Comparison of ENCODE assay signal across 8 cellular contexts in the genomic region with DNA sequence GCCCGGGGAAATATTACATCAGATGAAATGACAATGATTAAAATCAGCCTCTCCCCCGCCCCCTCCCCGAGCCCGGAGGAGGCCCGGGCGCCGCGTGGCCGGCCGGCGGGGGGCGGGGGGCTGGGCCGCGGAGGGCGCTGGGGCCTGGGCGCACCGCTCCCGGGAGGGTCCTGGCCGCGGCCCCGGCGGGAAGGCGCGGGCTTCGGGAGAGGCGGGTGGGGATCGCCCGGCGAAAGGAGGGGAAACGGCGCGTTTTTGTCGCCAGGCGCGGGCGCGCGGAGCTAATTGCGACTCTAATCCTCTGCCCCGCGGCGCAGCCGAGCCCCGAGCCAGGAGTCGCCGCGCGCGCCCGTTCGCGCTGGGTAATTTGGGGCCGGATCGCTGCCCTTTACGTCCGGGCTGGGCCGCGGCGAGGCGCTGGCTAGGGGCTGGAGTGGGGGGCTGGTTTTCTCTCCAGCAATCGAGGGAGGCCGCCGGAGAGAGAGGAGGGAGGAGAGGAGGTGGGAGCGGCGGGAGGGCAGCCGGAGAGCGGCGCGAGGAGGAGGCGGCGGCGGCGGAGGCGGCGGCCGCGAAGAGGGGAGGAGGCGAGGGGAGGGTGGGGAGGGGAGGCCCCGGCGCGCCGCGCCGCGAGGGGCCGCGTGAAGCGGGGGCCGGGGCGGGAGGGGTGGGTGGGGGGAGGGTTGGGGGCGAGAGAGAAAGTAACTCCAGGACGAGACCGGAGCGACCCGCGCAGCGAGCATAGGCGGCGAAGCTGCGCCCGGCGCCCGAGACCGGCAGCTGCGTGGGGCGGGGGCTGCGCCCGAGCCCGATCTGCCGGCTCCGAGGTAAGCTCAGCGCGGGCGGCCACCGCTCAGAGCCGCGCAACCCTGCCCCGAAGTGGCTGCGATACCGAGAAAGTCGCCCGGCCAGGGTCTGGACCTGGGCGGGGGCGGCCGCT. TPM values are rescaled to one million over a fixed set of nuclear protein-coding genes. Genes with fewer than 3 reads are reported as not detected.
A peak's percentile ranks its signal among the peaks of the same experiment; 100 is the strongest.
DNase-seq lines count a peak whose midpoint lies in the region; ATAC-seq and TF ChIP-seq lines count a peak whose summit lies in the region.

TSS of gene KCTD15 (plus strand) at position 707 of the 937 bp plus-strand sequence. CDS start 3,585 bp downstream, outside the sequence.

- H3K9me3 ChIP-seq in right atrium auricular region (no peaks in the 10 kb centered on the region), prostate gland (no peaks in the 10 kb centered on the region)

- TF ChIP-seq CTCF in right atrium auricular region (IDR thresholded peaks at IDR 0.05): no peak
- no peak for TF ChIP-seq CTCF in prostate gland (IDR thresholded peaks at IDR 0.05)

- DNase-seq in NCI-H1694 treated with DMSO at 0.1 percent for 48 hours (lab: John Stamatoyannopoulos, UW) (peak; percentile 12), NCI-H1694 (lab: John Stamatoyannopoulos, UW) (no peak), NCI-H526 treated with DMSO at 0.1 percent for 48 hours (lab: John Stamatoyannopoulos, UW) (peak; percentile 68), right atrium auricular region (ENCODE audit: low spot score) (no peak), prostate gland (ENCODE audit: low spot score) (no peak), COLO829 (ENCODE audit: low spot score) (no peak)

- H3K27ac ChIP-seq in angular gyrus (ENCODE audit: low read depth, low read length) (peak within 1 kb of the TSS; percentile 29), right atrium auricular region (peak within 1 kb of the TSS; percentile 90 to 95), prostate gland (peak within 1 kb of the TSS; percentile 91 to 96)

- intact Hi-C loops in prostate gland (cut with DNase I): no loop called here

- H3K4me1 ChIP-seq in right atrium auricular region (peaks cover 0 to 41% of the 10 kb centered on the region in 2 donors), prostate gland (replicated peaks) (no peaks in the 10 kb centered on the region)

- no peaks in the 10 kb centered on the region for H3K27me3 ChIP-seq in right atrium auricular region
- no peaks in the 10 kb centered on the region for H3K27me3 ChIP-seq in prostate gland (replicated peaks; ENCODE audit: insufficient read depth)

- H3K4me3 ChIP-seq in right atrium auricular region (peak within 1 kb of the TSS; percentile 77 to 87), prostate gland (peak within 1 kb of the TSS; percentile 54 to 80)

- WGBS in prostate gland: under 1% methylated on average over 107 of the region's 125 CpGs

- ATAC-seq in GM21576 (IDR thresholded peaks at IDR 0.05; ENCODE audit: unreplicated experiment): no peak

- H3K36me3 ChIP-seq in right atrium auricular region: no peaks in the 10 kb centered on the region
- no peaks in the 10 kb centered on the region for H3K36me3 ChIP-seq in prostate gland

- no peak for TF ChIP-seq POLR2A in prostate gland (IDR thresholded peaks at IDR 0.05)

RNA-seq across cellular contexts. Expression of gene KCTD15, which starts in this region (rescaled TPM):
- total RNA-seq in right atrium auricular region (10 to 100 TPM in 1 of 2 donors, 1 to 10 TPM in 1; 8.6 to 24.4 TPM), prostate gland (10 to 100 TPM; 41.7 to 74.6 TPM)

Comparison
In these comparisons a context has a peak if more than half of its experiments do, and no peak if none do; other contexts are left out.
1. DNase-seq: peak in NCI-H1694 treated with DMSO at 0.1 percent for 48 hours (single experiment) and NCI-H526 treated with DMSO at 0.1 percent for 48 hours (single experiment); none in NCI-H1694 (single experiment), right atrium auricular region (single experiment), prostate gland (single experiment) and COLO829 (single experiment).
2. H3K27ac ChIP-seq: peak in every context shown above with its lines; median percentile 94 in prostate gland; 92 in right atrium auricular region; 29 in angular gyrus.